In the genomic region with DNA sequence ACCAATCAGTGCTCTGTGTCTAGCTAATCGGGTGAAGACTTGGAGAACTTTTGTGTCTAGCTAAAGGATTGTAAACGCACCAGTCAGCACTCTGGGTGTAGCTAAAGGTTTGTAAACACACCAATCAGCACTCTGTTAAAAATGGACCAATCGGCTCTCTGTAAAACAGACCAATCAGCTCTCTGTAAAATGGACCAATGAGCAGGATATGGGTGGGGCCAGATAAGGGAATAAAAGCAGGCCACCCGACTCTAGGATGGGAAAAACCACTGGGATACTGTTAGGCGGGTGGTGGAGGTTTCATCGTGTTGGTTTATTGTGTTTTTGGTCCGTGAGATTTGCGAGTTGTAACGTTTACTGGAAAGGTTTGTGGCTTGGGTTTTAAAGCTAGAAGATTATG, we compare ENCODE assay signal across 27 cellular contexts.
"Had no signal": no experiment of that assay in that cellular context is flagged by ENCODE, and none has a peak within 500 bp of the region (broad histone marks: within the 10 kb centered on the region; RNA-seq: fewer than 3 reads in every experiment).

No MANE protein-coding gene starts in this region.

- DNase-seq: activated CD4-positive, alpha-beta memory T cell treated with anti-CD3 and anti-CD28 coated beads, Interleukin-2, amount 10 ng/mL, durations not matched to agents 7 days and 5 days; activated CD4-positive, alpha-beta T cell treated with anti-CD3 and anti-CD28 coated beads for 1 hour; activated CD4-positive, alpha-beta T cell treated with anti-CD3 and anti-CD28 coated beads for 4 hours; activated CD4-positive, alpha-beta T cell treated with anti-CD3 and anti-CD28 coated beads, Interleukin-2, amount 10 ng/mL, durations not matched to agents 7 days and 5 days; activated CD4-positive, alpha-beta T cell treated with anti-CD3 and anti-CD28 coated beads, Interleukin-2, amount 50 U/mL, for 4 hours; activated CD8-positive, alpha-beta memory T cell treated with anti-CD3 and anti-CD28 coated beads, Interleukin-2, amount 50 U/mL, for 48 hours; activated gamma-delta T cell; activated naive CD4-positive, alpha-beta T cell; activated naive CD4-positive, alpha-beta T cell treated with anti-CD3 and anti-CD28 coated beads, Interleukin-2, amount 10 ng/mL, durations not matched to agents 7 days and 5 days; activated naive CD8-positive, alpha-beta T cell treated with anti-CD3 and anti-CD28 coated beads, Interleukin-2, amount 10 ng/mL, durations not matched to agents 7 days and 5 days; activated T-cell treated with anti-CD3 and anti-CD28 coated beads for 4 hours; activated T-cell treated with anti-CD3 and anti-CD28 coated beads, Interleukin-2, amount 50 U/mL, for 24 hours; activated T-cell treated with anti-CD3 and anti-CD28 coated beads, Interleukin-2, amount 50 U/mL, for 72 hours; central memory CD4-positive, alpha-beta T cell; cerebellar nuclear complex; dorsolateral prefrontal cortex; effector memory CD4-positive, alpha-beta T cell; endodermal cell; foreskin fibroblast; T-helper 1 cell; T-helper 17 cell; T1000 had no signal

- FAIRE-seq: frontal cortex had no signal

- ATAC-seq: T-helper 17 cell had no signal

- H3K36me3 ChIP-seq: ascending aorta, breast epithelium, cardiac muscle cell had no signal

- H3K9me3 ChIP-seq: ascending aorta, breast epithelium had no signal

- H3K4me3 ChIP-seq: ascending aorta, breast epithelium, cardiac muscle cell, coronary artery, dorsolateral prefrontal cortex had no signal

- H3K27me3 ChIP-seq: ascending aorta, breast epithelium, cardiac muscle cell, dorsolateral prefrontal cortex had no signal

- H3K27ac ChIP-seq: ascending aorta, breast epithelium, cardiac muscle cell, dorsolateral prefrontal cortex had no signal
